25 cellular contexts compared by ENCODE assay signal in the genomic region with DNA sequence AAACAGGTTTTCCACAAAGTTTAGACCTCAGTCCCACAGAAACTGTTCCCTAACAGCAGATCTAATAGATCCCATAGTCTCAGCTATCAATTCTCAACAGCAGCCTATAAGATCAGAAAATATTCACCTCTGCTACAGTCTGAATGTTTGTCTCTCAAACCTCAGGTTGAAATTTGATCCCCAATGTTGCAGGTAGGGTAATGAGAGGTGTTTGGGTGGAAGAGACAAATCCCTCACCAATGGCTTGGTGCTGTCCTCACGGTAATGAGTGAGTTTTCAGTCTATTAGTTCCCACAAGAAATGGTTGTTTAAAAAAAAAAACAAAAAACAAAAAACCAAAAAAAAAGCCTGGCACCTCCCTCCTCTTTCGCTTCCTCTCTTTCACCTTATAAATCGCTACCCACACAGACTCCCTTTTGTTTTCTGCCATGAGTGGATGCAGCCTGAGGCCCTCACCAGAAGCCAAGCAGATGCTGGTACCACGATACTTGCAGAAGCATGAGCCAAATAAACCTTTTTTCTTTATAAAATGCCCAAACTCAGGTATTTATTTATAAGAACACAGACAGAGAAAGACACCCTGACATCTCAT. TPM values are rescaled to one million over a fixed set of nuclear protein-coding genes. Genes with fewer than 3 reads are reported as not detected.
DNase-seq lines count a peak whose midpoint lies in the region; ATAC-seq and TF ChIP-seq lines count a peak whose summit lies in the region.
"Had no signal": no experiment of that assay in that cellular context is flagged by ENCODE, and none has a peak within 500 bp of the region (broad histone marks: within the 10 kb centered on the region; RNA-seq: fewer than 3 reads in every experiment).

No MANE protein-coding gene starts in this region.

- H3K36me3 ChIP-seq in DND-41 (ENCODE audit: insufficient read depth, low read length) (peaks cover under 1% of the 10 kb centered on the region; the same call in 1 of the 2 replicates), OCI-LY3 (replicated peaks; ENCODE audit: low read depth, low read length) (no peaks in the 10 kb centered on the region)
- H3K36me3 ChIP-seq in naive thymus-derived CD4-positive, alpha-beta T cell (ENCODE audit: control insufficient read depth in 2 of 3, insufficient read depth in 3 of 3, low read length in 3 of 3): no peaks in the 10 kb centered on the region
- H3K36me3 ChIP-seq: colonic mucosa, neutrophil, SJCRH30, transverse colon had no signal

- no peak overlapping the region for H3K4ac ChIP-seq in H9 (ENCODE audit: low read depth, low read length)

- H3T11ph ChIP-seq in H9 (ENCODE audit: low read length): no peak overlapping the region

- H3K27me3 ChIP-seq in DND-41 (ENCODE audit: insufficient read depth, low read length, poor library complexity) (no peaks in the 10 kb centered on the region), H9 (ENCODE audit: insufficient read depth, low read length) (no peaks in the 10 kb centered on the region), OCI-LY3 (ENCODE audit: low read depth, low read length) (no peaks in the 10 kb centered on the region)
- H3K27me3 ChIP-seq in naive thymus-derived CD4-positive, alpha-beta T cell (ENCODE audit: control insufficient read depth in 2 of 2, insufficient read depth in 2 of 2, low read length in 2 of 2): no peaks in the 10 kb centered on the region
- H3K27me3 ChIP-seq: brain microvascular endothelial cell, colonic mucosa, neutrophil, SJCRH30, transverse colon had no signal

- H3K79me2 ChIP-seq in DND-41 (ENCODE audit: insufficient read depth, low read length): peaks cover 91% of the 10 kb centered on the region
- H3K79me2 ChIP-seq in H9 (ENCODE audit: insufficient read depth, low read length): no peaks in the 10 kb centered on the region
- peaks cover 13% of the 10 kb centered on the region for H3K79me2 ChIP-seq in OCI-LY3 (ENCODE audit: low read length)

- peaks cover 24% of the 10 kb centered on the region for H3K4me1 ChIP-seq in DND-41 (ENCODE audit: insufficient read depth, low read length)
- H3K4me1 ChIP-seq in H9 (ENCODE audit: insufficient read depth, low read length): no peaks in the 10 kb centered on the region
- H3K4me1 ChIP-seq in OCI-LY3 (ENCODE audit: low read length): peaks cover 11% of the 10 kb centered on the region
- peaks cover 0 to 4% of the 10 kb centered on the region in 2 donors for H3K4me1 ChIP-seq in naive thymus-derived CD4-positive, alpha-beta T cell (ENCODE audit: control insufficient read depth in 2 of 2, insufficient read depth in 2 of 2, low read length in 2 of 2)
- H3K4me1 ChIP-seq: colonic mucosa, SJCRH30 had no signal

- H4K8ac ChIP-seq in H9 (replicated peaks; ENCODE audit: insufficient read length, low read depth, low read length): no peak overlapping the region

- TF ChIP-seq CTCF in DND-41 (IDR thresholded peaks at IDR 0.05; ENCODE audit: borderline replicate concordance, extremely low read depth, low read length, poor library complexity, severe bottlenecking) (no peak), H9 (conservative IDR thresholded peaks at IDR 0.05) (no peak), OCI-LY3 (IDR thresholded peaks at IDR 0.05; ENCODE audit: low read depth, low read length) (no peak), GM10248 (IDR thresholded peaks at IDR 0.05; ENCODE audit: control extremely low read depth, extremely low read depth, low read depth, missing control alignments) (no peak)

- peak overlapping the region; percentile 46; the same call in 1 of the 2 replicates for H3K27ac ChIP-seq in DND-41 (ENCODE audit: low read length)
- H3K27ac ChIP-seq in H9 (ENCODE audit: insufficient read length, low read depth, low read length): no peak overlapping the region
- H3K27ac ChIP-seq in OCI-LY3 (ENCODE audit: low read length): no peak overlapping the region
- no peak overlapping the region for H3K27ac ChIP-seq in naive thymus-derived CD4-positive, alpha-beta T cell (ENCODE audit: low read depth, low read length)
- H3K27ac ChIP-seq: brain microvascular endothelial cell, colonic mucosa, neutrophil, SJCRH30, transverse colon had no signal

- H4K20me1 ChIP-seq in DND-41 (ENCODE audit: insufficient read depth, low read length) (no peaks in the 10 kb centered on the region), H9 (ENCODE audit: control insufficient read depth, insufficient read depth, insufficient read length) (no peaks in the 10 kb centered on the region), OCI-LY3 (ENCODE audit: insufficient read depth, low read length) (no peaks in the 10 kb centered on the region)

- H3K9me3 ChIP-seq in DND-41 (ENCODE audit: insufficient read depth, low read length, severe bottlenecking): no peaks in the 10 kb centered on the region
- no peaks in the 10 kb centered on the region for H3K9me3 ChIP-seq in H9 (ENCODE audit: control insufficient read depth, low read depth, low read length)
- no peaks in the 10 kb centered on the region for H3K9me3 ChIP-seq in OCI-LY3 (ENCODE audit: insufficient read depth, low read length)
- H3K9me3 ChIP-seq in naive thymus-derived CD4-positive, alpha-beta T cell (ENCODE audit: control insufficient read depth in 2 of 3, low read length in 3 of 3): no peaks in the 10 kb centered on the region
- H3K9me3 ChIP-seq: colonic mucosa, mucosa of descending colon, neutrophil, SJCRH30, transverse colon had no signal

- no peak overlapping the region for H3K4me2 ChIP-seq in DND-41 (ENCODE audit: insufficient read depth, low read length)
- H3K4me2 ChIP-seq in H9 (ENCODE audit: insufficient read depth, insufficient read length, low read length): no peak overlapping the region
- peak overlapping the region; percentile 64 for H3K4me2 ChIP-seq in OCI-LY3 (ENCODE audit: low read length)

- no peak overlapping the region for H2BK5ac ChIP-seq in H9 (ENCODE audit: insufficient read length, low read length)

- H4K91ac ChIP-seq in H9 (ENCODE audit: insufficient read length, low read depth, low read length): no peak overlapping the region

- no peaks in the 10 kb centered on the region for H3K23me2 ChIP-seq in H9 (ENCODE audit: insufficient read length, low read depth, low read length, poor library complexity, severe bottlenecking)

- H2BK20ac ChIP-seq in H9 (ENCODE audit: low read depth, low read length, poor library complexity, severe bottlenecking): no peak overlapping the region

- no peak overlapping the region for H4K5ac ChIP-seq in H9 (ENCODE audit: insufficient read length, low read depth, low read length)

- no peak for DNase-seq in DND-41
- DNase-seq in H9: no peak
- no peak for DNase-seq in naive thymus-derived CD4-positive, alpha-beta T cell
- DNase-seq in GM10248 (ENCODE audit: extremely low spot score): no peak
- no peak for DNase-seq in stimulated activated naive CD8-positive, alpha-beta T cell treated with anti-CD3 and anti-CD28 coated beads, Interleukin-15, amount 100 ng/mL, for 72 hours
- no peak for DNase-seq in SHP77 treated with DMSO at 0.1 percent for 48 hours (lab: John Stamatoyannopoulos, UW)
- DNase-seq: activated CD4-positive, alpha-beta T cell treated with anti-CD3 and anti-CD28 coated beads, Interleukin-2, amount 10 ng/mL, durations not matched to agents 7 days and 5 days; activated naive CD8-positive, alpha-beta T cell treated with anti-CD3 and anti-CD28 coated beads, Interleukin-2, amount 50 U/mL, for 24 hours; brain microvascular endothelial cell; colonic mucosa; GOT3; KBM-7; left ventricle myocardium superior; mucosa of descending colon; NCI-H1092; NCI-H1930; NCI-H510A; PC-3; SJCRH30; small intestine; transverse colon had no signal

- H2BK15ac ChIP-seq in H9 (ENCODE audit: low read depth, low read length): no peak overlapping the region

- H3K9me3 Mint-ChIP-seq in H9: no peaks in the 10 kb centered on the region
- peaks cover 0 to 6% (median 0%) of the 10 kb centered on the region in 11 donors for H3K9me3 Mint-ChIP-seq in naive thymus-derived CD4-positive, alpha-beta T cell
- H3K9me3 Mint-ChIP-seq in stimulated activated naive CD8-positive, alpha-beta T cell treated with anti-CD3 and anti-CD28 coated beads, Interleukin-15, amount 100 ng/mL, for 72 hours: no peaks in the 10 kb centered on the region
- H3K9me3 Mint-ChIP-seq: activated naive CD8-positive, alpha-beta T cell treated with anti-CD3 and anti-CD28 coated beads, Interleukin-2, amount 50 U/mL, for 24 hours; stimulated activated naive CD8-positive, alpha-beta T cell treated with anti-CD3 and anti-CD28 coated beads, Interleukin-15, Interleukin-2, amounts not matched to agents 100 ng/mL and 50 ng/mL, for 24 hours had no signal

- H3K9ac ChIP-seq in DND-41 (ENCODE audit: low read depth, low read length) (no peak overlapping the region), H9 (ENCODE audit: extremely low read depth, insufficient read length, low read length) (no peak overlapping the region), OCI-LY3 (ENCODE audit: low read length) (no peak overlapping the region)

- H3K4me3 ChIP-seq in DND-41 (ENCODE audit: low read depth in 1 of 2, low read length in 2 of 2) (no peak overlapping the region), OCI-LY3 (ENCODE audit: low read length) (peak overlapping the region; percentile 10; the same call in 1 of the 2 replicates)
- H3K4me3 ChIP-seq in naive thymus-derived CD4-positive, alpha-beta T cell (ENCODE audit: low read length): no peak overlapping the region
- H3K4me3 ChIP-seq: colonic mucosa, mucosa of descending colon, SJCRH30, transverse colon had no signal

- CTCF ChIA-PET in naive thymus-derived CD4-positive, alpha-beta T cell (lab: Charles Lee): no interaction called here
- CTCF ChIA-PET in GM10248 (lab: Yijun Ruan, JAX): no interaction called here

- no peaks in the 10 kb centered on the region for H3K79me1 ChIP-seq in H9 (ENCODE audit: insufficient read depth, low read depth, low read length, poor library complexity, severe bottlenecking)

- no peak overlapping the region for H2AK5ac ChIP-seq in H9 (ENCODE audit: insufficient read length, low read length)

- H2BK12ac ChIP-seq in H9 (ENCODE audit: insufficient read length, low read depth, low read length): no peak overlapping the region

- H2AFZ ChIP-seq in DND-41 (ENCODE audit: low read depth, low read length) (no peak overlapping the region), H9 (ENCODE audit: low read length) (no peak overlapping the region), OCI-LY3 (ENCODE audit: low read depth, low read length) (no peak overlapping the region)

- H3K4me3 Mint-ChIP-seq in H9: no peak overlapping the region
- peak overlapping the region in 7 of 10 donors; percentile 5 to 43 (median 16) for H3K4me3 Mint-ChIP-seq in naive thymus-derived CD4-positive, alpha-beta T cell
- H3K4me3 Mint-ChIP-seq in stimulated activated naive CD8-positive, alpha-beta T cell treated with anti-CD3 and anti-CD28 coated beads, Interleukin-15, amount 100 ng/mL, for 72 hours: no peak overlapping the region
- H3K4me3 Mint-ChIP-seq: activated CD4-positive, alpha-beta T cell treated with anti-CD3 and anti-CD28 coated beads, Interleukin-2, amount 10 ng/mL, durations not matched to agents 7 days and 5 days; activated naive CD8-positive, alpha-beta T cell treated with anti-CD3 and anti-CD28 coated beads, Interleukin-2, amount 50 U/mL, for 24 hours; stimulated activated naive CD8-positive, alpha-beta T cell treated with anti-CD3 and anti-CD28 coated beads, Interleukin-15, Interleukin-2, amounts not matched to agents 100 ng/mL and 50 ng/mL, for 24 hours; T-helper 1 cell treated with Interleukin-12 subunit alpha and Interleukin-12 subunit beta and Interleukin-4 antibody, amounts not matched to agents 30 μg/mL and 1 μg/mL, for 36 hours had no signal

- no peak overlapping the region for H3K14ac ChIP-seq in H9 (ENCODE audit: insufficient read depth, low read length)

- H3K27me3 Mint-ChIP-seq in H9 (ENCODE audit: low read depth): no peaks in the 10 kb centered on the region
- no peaks in the 10 kb centered on the region for H3K27me3 Mint-ChIP-seq in naive thymus-derived CD4-positive, alpha-beta T cell
- H3K27me3 Mint-ChIP-seq in stimulated activated naive CD8-positive, alpha-beta T cell treated with anti-CD3 and anti-CD28 coated beads, Interleukin-15, amount 100 ng/mL, for 72 hours: no peaks in the 10 kb centered on the region
- H3K27me3 Mint-ChIP-seq: activated CD4-positive, alpha-beta T cell treated with anti-CD3 and anti-CD28 coated beads, Interleukin-2, amount 10 ng/mL, durations not matched to agents 7 days and 5 days; activated naive CD8-positive, alpha-beta T cell treated with anti-CD3 and anti-CD28 coated beads, Interleukin-2, amount 50 U/mL, for 24 hours; stimulated activated naive CD8-positive, alpha-beta T cell treated with anti-CD3 and anti-CD28 coated beads, Interleukin-15, Interleukin-2, amounts not matched to agents 100 ng/mL and 50 ng/mL, for 24 hours had no signal

- no peak overlapping the region for H3K56ac ChIP-seq in H9 (ENCODE audit: insufficient read length, low read depth, low read length)

- intact Hi-C loops in naive thymus-derived CD4-positive, alpha-beta T cell (cut with micrococcal nuclease): no loop called here

- H3K4me1 Mint-ChIP-seq in H9: peaks cover 11 to 16% of the 10 kb centered on the region in 2 experiments
- H3K4me1 Mint-ChIP-seq in naive thymus-derived CD4-positive, alpha-beta T cell: peaks cover 28 to 78% (median 61%) of the 10 kb centered on the region in 7 donors
- H3K4me1 Mint-ChIP-seq in stimulated activated naive CD8-positive, alpha-beta T cell treated with anti-CD3 and anti-CD28 coated beads, Interleukin-15, amount 100 ng/mL, for 72 hours: peaks cover 56% of the 10 kb centered on the region

- no peaks in the 10 kb centered on the region for H3K36me3 Mint-ChIP-seq in H9 (ENCODE audit: insufficient read depth in 1 of 3, low read depth in 3 of 3)
- H3K36me3 Mint-ChIP-seq in naive thymus-derived CD4-positive, alpha-beta T cell: peaks cover 3 to 42% (median 24%) of the 10 kb centered on the region in 5 donors

- H3K23ac ChIP-seq in H9 (ENCODE audit: insufficient read length, low read depth, low read length): no peak overlapping the region

- no peak overlapping the region for H3K18ac ChIP-seq in H9 (ENCODE audit: insufficient read length, low read depth, low read length)

- POLR2A ChIA-PET in naive thymus-derived CD4-positive, alpha-beta T cell (lab: Charles Lee): no interaction called here
- POLR2A ChIA-PET in GM10248 (lab: Yijun Ruan, JAX): no interaction called here

- H3K27ac Mint-ChIP-seq in H9: peak overlapping the region in 2 of 3 experiments; percentile 14 to 63; a peak in 5 of 7 replicates
- peak overlapping the region in 3 of 9 donors; percentile 26 to 48 (median 28) for H3K27ac Mint-ChIP-seq in naive thymus-derived CD4-positive, alpha-beta T cell
- H3K27ac Mint-ChIP-seq in stimulated activated naive CD8-positive, alpha-beta T cell treated with anti-CD3 and anti-CD28 coated beads, Interleukin-15, amount 100 ng/mL, for 72 hours: peak overlapping the region in 1 of 2 donors; percentile 16
- H3K27ac Mint-ChIP-seq: activated CD4-positive, alpha-beta T cell treated with anti-CD3 and anti-CD28 coated beads, Interleukin-2, amount 10 ng/mL, durations not matched to agents 7 days and 5 days; activated naive CD8-positive, alpha-beta T cell treated with anti-CD3 and anti-CD28 coated beads, Interleukin-2, amount 50 U/mL, for 24 hours; stimulated activated naive CD8-positive, alpha-beta T cell treated with anti-CD3 and anti-CD28 coated beads, Interleukin-15, Interleukin-2, amounts not matched to agents 100 ng/mL and 50 ng/mL, for 24 hours; T-helper 1 cell treated with Interleukin-12 subunit alpha and Interleukin-12 subunit beta and Interleukin-4 antibody, amounts not matched to agents 30 μg/mL and 1 μg/mL, for 36 hours had no signal

- WGBS in H9 (ENCODE audit: extremely low coverage, insufficient read length, low lambda C conversion rate): no CpG with 5 or more reads among the region's 4 CpGs

- no peak overlapping the region for H2BK120ac ChIP-seq in H9 (ENCODE audit: low read depth, low read length, poor library complexity, severe bottlenecking)

- no peak for ATAC-seq in DND-41 (ENCODE audit: insufficient read depth, low read depth)
- no peak for ATAC-seq in naive thymus-derived CD4-positive, alpha-beta T cell
- no peak for ATAC-seq in stimulated activated naive CD8-positive, alpha-beta T cell treated with anti-CD3 and anti-CD28 coated beads, Interleukin-15, amount 100 ng/mL, for 72 hours
- ATAC-seq: activated naive CD8-positive, alpha-beta T cell treated with anti-CD3 and anti-CD28 coated beads, Interleukin-2, amount 50 U/mL, for 24 hours; left ventricle myocardium superior; mucosa of descending colon; PC-3 had no signal

RNA-seq across cellular contexts. Expression of a gene that starts 14.2 kb away (rescaled TPM):
- total RNA-seq in H9 (2021): 5.7 and 6.1 TPM in 2 replicates
- total RNA-seq in naive thymus-derived CD4-positive, alpha-beta T cell: 10 to 100 TPM; 36.9 to 59.0 (median 41.1) TPM
- polyA plus RNA-seq in naive thymus-derived CD4-positive, alpha-beta T cell: 10 to 100 TPM in 1 of 2 donors, 1 to 10 TPM in 1; 9.3 to 17.6 TPM

Comparison
In these comparisons a context has a peak if more than half of its experiments do, and no peak if none do; other contexts are left out.
1. H3K4me3 Mint-ChIP-seq: peak in naive thymus-derived CD4-positive, alpha-beta T cell (7 of 10); none in H9 (0 of 2) and stimulated activated naive CD8-positive, alpha-beta T cell treated with anti-CD3 and anti-CD28 coated beads, Interleukin-15, amount 100 ng/mL, for 72 hours (0 of 2).